In genomic region chr20:17843246-17844132, GRCh38 we compare ENCODE assay signal across 8 cellular contexts.
A peak's percentile ranks its signal among the peaks of the same experiment; 100 is the strongest.
DNase-seq lines count a peak whose midpoint lies in the region; ATAC-seq and TF ChIP-seq lines count a peak whose summit lies in the region.

No MANE protein-coding gene starts in this region.

- H3K27me3 ChIP-seq in skeletal muscle tissue (ENCODE audit: control insufficient read depth in 3 of 3, insufficient read depth in 3 of 3, low read length in 3 of 3) = no peaks in the 10 kb centered on the region

- peaks cover 0 to 5% (median 0%) of the 10 kb centered on the region in 3 donors for H3K9me3 ChIP-seq in skeletal muscle tissue (ENCODE audit: control insufficient read depth in 3 of 3, low read length in 3 of 3)

- H3K4me1 ChIP-seq in skeletal muscle tissue (ENCODE audit: control insufficient read depth in 3 of 3, insufficient read depth in 3 of 3, low read length in 3 of 3) = peaks cover 19 to 28% (median 23%) of the 10 kb centered on the region in 3 donors

- peaks cover 35% of the 10 kb centered on the region for H3K4me1 Mint-ChIP-seq in activated T-cell treated with anti-CD3 and anti-CD28 coated beads, Interleukin-2, amount 50 U/mL, for 4 hours (ENCODE audit: low read depth)

- no peak overlapping the region for H3K4me3 Mint-ChIP-seq in activated T-cell treated with anti-CD3 and anti-CD28 coated beads, Interleukin-2, amount 50 U/mL, for 4 hours

- TF ChIP-seq CTCF in fibroblast of pulmonary artery (IDR thresholded peaks at IDR 0.05; ENCODE audit: low read length, missing control alignments) = no peak

- H3K27ac ChIP-seq in skeletal muscle tissue (ENCODE audit: low read depth, low read length) = peak overlapping the region; percentile 77

- no peaks in the 10 kb centered on the region for H3K27me3 Mint-ChIP-seq in activated T-cell treated with anti-CD3 and anti-CD28 coated beads, Interleukin-2, amount 50 U/mL, for 4 hours (ENCODE audit: low read depth)

- no peaks in the 10 kb centered on the region for H3K36me3 ChIP-seq in skeletal muscle tissue (ENCODE audit: control insufficient read depth in 3 of 3, insufficient read depth in 3 of 3, low read length in 3 of 3)

- no peak for DNase-seq in activated T-cell treated with anti-CD3 and anti-CD28 coated beads, Interleukin-2, amount 50 U/mL, for 4 hours
- DNase-seq in activated T-cell treated with anti-CD3 and anti-CD28 coated beads for 4 hours = no peak
- DNase-seq in SW 1271 (lab: John Stamatoyannopoulos, UW) = peak; percentile 74 to 93
- peak; percentile 97 for DNase-seq in fibroblast of pulmonary artery (ENCODE audit: low read depth)
- no peak for DNase-seq in GDM1 (lab: John Stamatoyannopoulos, UW)
- DNase-seq in NCI-H748 (lab: John Stamatoyannopoulos, UW; ENCODE audit: unreplicated experiment) = no peak
- no peak for DNase-seq in SIG-M5 (lab: John Stamatoyannopoulos, UW)

- H3K36me3 Mint-ChIP-seq in activated T-cell treated with anti-CD3 and anti-CD28 coated beads, Interleukin-2, amount 50 U/mL, for 4 hours (ENCODE audit: insufficient read depth) = no peaks in the 10 kb centered on the region

- peak overlapping the region in 2 of 3 donors; percentile 23 to 33 for H3K9ac ChIP-seq in skeletal muscle tissue (ENCODE audit: low read depth in 1 of 3, low read length in 3 of 3)

- ATAC-seq in activated T-cell treated with anti-CD3 and anti-CD28 coated beads, Interleukin-2, amount 50 U/mL, for 4 hours = peak; percentile 46 to 66

- no peaks in the 10 kb centered on the region for H3K9me3 Mint-ChIP-seq in activated T-cell treated with anti-CD3 and anti-CD28 coated beads, Interleukin-2, amount 50 U/mL, for 4 hours

- H3K4me3 ChIP-seq in fibroblast of pulmonary artery (replicated peaks; ENCODE audit: low read depth, low read length) = no peak overlapping the region
- H3K4me3 ChIP-seq in skeletal muscle tissue (ENCODE audit: low read length in 3 of 3) = no peak overlapping the region

Comparison
In these comparisons a context has a peak if more than half of its experiments do, and no peak if none do; other contexts are left out.
1. DNase-seq: peak in SW 1271 (2 of 2) and fibroblast of pulmonary artery (single experiment); none in activated T-cell treated with anti-CD3 and anti-CD28 coated beads, Interleukin-2, amount 50 U/mL, for 4 hours (single experiment), activated T-cell treated with anti-CD3 and anti-CD28 coated beads for 4 hours (single experiment), GDM1 (single experiment), NCI-H748 (single experiment) and SIG-M5 (single experiment).